8 cellular contexts compared by ENCODE assay signal in genomic region chr7:40604601-40605438, GRCh38.
A peak's percentile ranks its signal among the peaks of the same experiment; 100 is the strongest.
DNase-seq lines count a peak whose midpoint lies in the region; ATAC-seq and TF ChIP-seq lines count a peak whose summit lies in the region.

No MANE protein-coding gene starts in this region.

- TF ChIP-seq CTCF in GM12873 (IDR thresholded peaks at IDR 0.05; ENCODE audit: insufficient read depth, low read depth, low read length, missing control alignments) (peak; percentile 79), coronary artery (IDR thresholded peaks at IDR 0.05) (peak; percentile 32), tibial artery (IDR thresholded peaks at IDR 0.05) (peak; percentile 58 to 65)

- H3K36me3 ChIP-seq in tibial artery, result no peaks in the 10 kb centered on the region

- H3K4me1 ChIP-seq in tibial artery, result peaks cover 0 to 12% (median 5%) of the 10 kb centered on the region in 4 donors

- no peaks in the 10 kb centered on the region for H3K9me3 ChIP-seq in tibial artery

- in situ Hi-C loops in ACHN (cut with HindIII; ENCODE audit: low pct_ligation_motif_present, low pct_unique_long_range_greater_than_20kb, low sequenced_read_pairs), result no loop called here

- peak overlapping the region in 1 of 2 donors; percentile 20 for H3K27ac ChIP-seq in coronary artery
- H3K27ac ChIP-seq in tibial artery, result peak overlapping the region in 1 of 2 donors; percentile 38

- intact Hi-C loops in tibial artery (cut with DNase I; ENCODE audit: low total_unique reads), result loop anchor here (10.0 kb wide), 2 partner anchors 280 to 370 kb away; no protein-coding TSS in a partner anchor

- ATAC-seq in HG02759 (IDR thresholded peaks at IDR 0.05; ENCODE audit: unreplicated experiment), result peak; percentile 88
- ATAC-seq in activated CD4-positive, CD25-positive, alpha-beta regulatory T cell treated with anti-CD3 and anti-CD28 coated beads, Interleukin-2, amount 50 U/mL, for 24 hours, result no peak

- H3K4me3 ChIP-seq in coronary artery (no peak overlapping the region), tibial artery (no peak overlapping the region)

- peak; percentile 66 for DNase-seq in ACHN
- DNase-seq in NCI-H460 (ENCODE audit: extremely low read depth, low read depth), result peak; percentile 49
- DNase-seq in coronary artery (ENCODE audit: low spot score), result no peak
- peak; percentile 60 to 67 for DNase-seq in lung microvascular endothelial cell (ENCODE audit: low read depth in 2 of 2)
- peak; percentile 22 to 76 for DNase-seq in tibial artery

- no peaks in the 10 kb centered on the region for H3K27me3 ChIP-seq in tibial artery
